18 cellular contexts compared by ENCODE assay signal in the genomic region with DNA sequence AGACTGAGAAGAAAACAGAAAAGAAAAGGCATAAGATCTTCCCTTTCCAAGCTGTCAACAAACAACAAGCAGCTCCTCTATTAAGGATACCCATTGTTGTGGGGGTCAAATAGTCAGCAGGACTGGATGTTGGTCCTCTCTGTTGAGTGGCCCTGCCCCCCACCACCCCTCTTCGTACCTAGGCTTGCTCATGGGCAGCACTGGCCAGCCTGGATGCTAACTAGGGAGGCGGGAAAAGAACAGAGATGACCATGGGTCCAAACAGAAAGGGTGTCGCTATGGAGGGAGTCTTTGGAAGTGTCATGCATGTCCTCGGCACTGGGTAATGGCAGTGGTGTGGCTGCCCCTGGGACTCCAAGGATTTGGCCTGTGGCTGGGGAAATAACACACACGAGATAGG. TPM values are rescaled to one million over a fixed set of nuclear protein-coding genes. Genes with fewer than 3 reads are reported as not detected.
A peak's percentile ranks its signal among the peaks of the same experiment; 100 is the strongest.
DNase-seq lines count a peak whose midpoint lies in the region; ATAC-seq and TF ChIP-seq lines count a peak whose summit lies in the region.
"Had no signal": no experiment of that assay in that cellular context is flagged by ENCODE, and none has a peak within 500 bp of the region (broad histone marks: within the 10 kb centered on the region; RNA-seq: fewer than 3 reads in every experiment).

No MANE protein-coding gene starts in this region.

- H3K27ac Mint-ChIP-seq in activated T-helper 1 cell treated with anti-CD3 and anti-CD28 coated beads, Interleukin-12 subunit alpha, Interleukin-12 subunit beta, Interleukin-2, Interleukin-4 antibody, amounts not matched to agents 30 ng/mL and 10 ng/mL and 1 ng/mL, durations not matched to agents 14 hours and 24 hours and 36 hours: peak overlapping the region; percentile 48
- H3K27ac Mint-ChIP-seq: CD8-positive, alpha-beta T cell; HFFc6 had no signal

- DNase-seq in H4 (ENCODE audit: low spot score) (peak; percentile 3), iPS-NIHi11 (ENCODE audit: low spot score) (peak; percentile 0), sciatic nerve (ENCODE audit: low spot score) (peak; percentile 7), T-helper 2 cell (no peak), BE2C (no peak), erythroblast (lab: John Stamatoyannopoulos, UW) (no peak)
- DNase-seq in activated T-helper 1 cell treated with anti-CD3 and anti-CD28 coated beads, Interleukin-12 subunit alpha, Interleukin-12 subunit beta, Interleukin-2, Interleukin-4 antibody, amounts not matched to agents 30 ng/mL and 10 ng/mL and 1 ng/mL, durations not matched to agents 14 hours and 24 hours and 36 hours (ENCODE audit: low spot score): no peak
- DNase-seq in activated CD4-positive, CD25-positive, alpha-beta regulatory T cell (lab: John Stamatoyannopoulos, UW): no peak
- DNase-seq: CD8-positive, alpha-beta T cell; COR-L47; DMS153; DMS79 treated with DMSO at 0.1 percent for 48 hours; EL; HCEC 1CT; HFFc6 had no signal

- H3K4me3 Mint-ChIP-seq in activated T-helper 1 cell treated with anti-CD3 and anti-CD28 coated beads, Interleukin-12 subunit alpha, Interleukin-12 subunit beta, Interleukin-2, Interleukin-4 antibody, amounts not matched to agents 30 ng/mL and 10 ng/mL and 1 ng/mL, durations not matched to agents 14 hours and 24 hours and 36 hours: no peak overlapping the region
- H3K4me3 Mint-ChIP-seq: CD14-positive monocyte; CD8-positive, alpha-beta T cell; HFFc6 had no signal

- H3K4me1 ChIP-seq in BE2C: no peaks in the 10 kb centered on the region

- no peaks in the 10 kb centered on the region for H3K9me3 ChIP-seq in BE2C

- no peak for TF ChIP-seq CTCF in BE2C (IDR thresholded peaks at IDR 0.05; ENCODE audit: low read depth, low read length)

- peaks cover 6% of the 10 kb centered on the region for H3K4me1 Mint-ChIP-seq in activated T-helper 1 cell treated with anti-CD3 and anti-CD28 coated beads, Interleukin-12 subunit alpha, Interleukin-12 subunit beta, Interleukin-2, Interleukin-4 antibody, amounts not matched to agents 30 ng/mL and 10 ng/mL and 1 ng/mL, durations not matched to agents 14 hours and 24 hours and 36 hours (ENCODE audit: low read depth)

- H3K27me3 Mint-ChIP-seq in activated T-helper 1 cell treated with anti-CD3 and anti-CD28 coated beads, Interleukin-12 subunit alpha, Interleukin-12 subunit beta, Interleukin-2, Interleukin-4 antibody, amounts not matched to agents 30 ng/mL and 10 ng/mL and 1 ng/mL, durations not matched to agents 14 hours and 24 hours and 36 hours (ENCODE audit: insufficient read depth): peaks cover 5% of the 10 kb centered on the region

- no peak for TF ChIP-seq POLR2A in erythroblast (IDR thresholded peaks at IDR 0.05; ENCODE audit: low read length)

- H3K27me3 ChIP-seq in BE2C: no peaks in the 10 kb centered on the region

- H3K36me3 Mint-ChIP-seq in activated T-helper 1 cell treated with anti-CD3 and anti-CD28 coated beads, Interleukin-12 subunit alpha, Interleukin-12 subunit beta, Interleukin-2, Interleukin-4 antibody, amounts not matched to agents 30 ng/mL and 10 ng/mL and 1 ng/mL, durations not matched to agents 14 hours and 24 hours and 36 hours (ENCODE audit: low read depth): no peaks in the 10 kb centered on the region

- no peak overlapping the region for H3K4me3 ChIP-seq in BE2C (ENCODE audit: low read depth, low read length)

- no peaks in the 10 kb centered on the region for H3K36me3 ChIP-seq in BE2C

- ATAC-seq in sciatic nerve: no peak
- ATAC-seq: CD8-positive, alpha-beta T cell had no signal

- intact Hi-C loops in activated T-helper 1 cell treated with anti-CD3 and anti-CD28 coated beads, Interleukin-12 subunit alpha, Interleukin-12 subunit beta, Interleukin-2, Interleukin-4 antibody, amounts not matched to agents 30 ng/mL and 10 ng/mL and 1 ng/mL, durations not matched to agents 14 hours and 24 hours and 36 hours (cut with micrococcal nuclease): no loop called here
- intact Hi-C loops in sciatic nerve (cut with DNase I): no loop called here

- H3K9me3 Mint-ChIP-seq in activated T-helper 1 cell treated with anti-CD3 and anti-CD28 coated beads, Interleukin-12 subunit alpha, Interleukin-12 subunit beta, Interleukin-2, Interleukin-4 antibody, amounts not matched to agents 30 ng/mL and 10 ng/mL and 1 ng/mL, durations not matched to agents 14 hours and 24 hours and 36 hours: no peaks in the 10 kb centered on the region
- H3K9me3 Mint-ChIP-seq: CD8-positive, alpha-beta T cell; HFFc6 had no signal

RNA-seq across cellular contexts. Expression of gene SPDYE5, which starts 45.6 kb away (rescaled TPM):
- not detected in 2 replicates for total RNA-seq in H4 (2014; rRNA removed; shearing (Covaris generic))
- total RNA-seq in activated T-helper 1 cell treated with anti-CD3 and anti-CD28 coated beads, Interleukin-12 subunit alpha, Interleukin-12 subunit beta, Interleukin-2, Interleukin-4 antibody, amounts not matched to agents 30 ng/mL and 10 ng/mL and 1 ng/mL, durations not matched to agents 14 hours and 24 hours and 36 hours: not detected in 2 replicates
- total RNA-seq in sciatic nerve: not detected
- polyA plus RNA-seq in BE2C (2012; ENCODE audit: insufficient read depth, insufficient read length, low read depth): 0.68 TPM
- total RNA-seq: H1, HFFc6 had no signal
- polyA plus RNA-seq: AG04450, CD14-positive monocyte, H1 had no signal

RNA-seq across cellular contexts. Expression of gene POM121C, which starts 51.6 kb away (rescaled TPM):
- total RNA-seq in H4 (2014; rRNA removed; shearing (Covaris generic)): 4.9 and 8.8 TPM in 2 replicates
- 76.9 and 82.7 TPM in 2 replicates for total RNA-seq in activated T-helper 1 cell treated with anti-CD3 and anti-CD28 coated beads, Interleukin-12 subunit alpha, Interleukin-12 subunit beta, Interleukin-2, Interleukin-4 antibody, amounts not matched to agents 30 ng/mL and 10 ng/mL and 1 ng/mL, durations not matched to agents 14 hours and 24 hours and 36 hours
- 44.0 TPM for total RNA-seq in sciatic nerve
- polyA plus RNA-seq in BE2C (2012; ENCODE audit: insufficient read depth, insufficient read length, low read depth): 55.1 TPM

Comparison
In these comparisons a context has a peak if more than half of its experiments do, and no peak if none do; other contexts are left out.
1. DNase-seq: peak in H4 (single experiment), iPS-NIHi11 (single experiment) and sciatic nerve (single experiment); none in activated T-helper 1 cell treated with anti-CD3 and anti-CD28 coated beads, Interleukin-12 subunit alpha, Interleukin-12 subunit beta, Interleukin-2, Interleukin-4 antibody, amounts not matched to agents 30 ng/mL and 10 ng/mL and 1 ng/mL, durations not matched to agents 14 hours and 24 hours and 36 hours (single experiment), T-helper 2 cell (0 of 5), BE2C (single experiment), erythroblast (0 of 2) and activated CD4-positive, CD25-positive, alpha-beta regulatory T cell (0 of 4).